ENCODE assay signal across 24 cellular contexts in genomic region chr1:175829845-175830244, GRCh38.
"Had no signal": no experiment of that assay in that cellular context is flagged by ENCODE, and none has a peak within 500 bp of the region (broad histone marks: within the 10 kb centered on the region; RNA-seq: fewer than 3 reads in every experiment).

No MANE protein-coding gene starts in this region.

- H3K9me3 Mint-ChIP-seq: stimulated activated effector memory CD8-positive, alpha-beta T cell treated with anti-CD3 and anti-CD28 coated beads, Interleukin-12 subunit alpha, Interleukin-12 subunit beta, amount 100 ng/mL, for 72 hours had no signal

- DNase-seq: dorsolateral prefrontal cortex; effector CD4-positive, alpha-beta T cell; esophagus squamous epithelium; foreskin melanocyte; glutamatergic neuron; heart right ventricle; hippocampal formation; left cardiac atrium; left lung; naive thymus-derived CD8-positive, alpha-beta T cell; nucleus accumbens; stimulated activated CD4-positive, alpha-beta T cell treated with anti-CD3 and anti-CD28 coated beads, Interleukin-12 subunit alpha, Interleukin-12 subunit beta, amount 100 ng/mL, for 4 hours; stimulated activated CD4-positive, alpha-beta T cell treated with anti-CD3 and anti-CD28 coated beads, Interleukin-2, amount 100 ng/mL, for 24 hours; stimulated activated CD4-positive, alpha-beta T cell treated with anti-CD3 and anti-CD28 coated beads, Interleukin-4, amount 100 ng/mL, for 24 hours; stimulated activated naive CD8-positive, alpha-beta T cell treated with anti-CD3 and anti-CD28 coated beads, Interleukin-15, Interleukin-2, amounts not matched to agents 100 U/mL and 50 U/mL, for 24 hours; substantia nigra; transverse colon; upper lobe of right lung; uterus had no signal

- H3K4me3 ChIP-seq: dorsolateral prefrontal cortex, esophagus squamous epithelium, heart right ventricle, left lung, prostate gland, right atrium auricular region, smooth muscle cell, transverse colon, upper lobe of right lung, uterus had no signal

- H3K4me1 Mint-ChIP-seq: naive thymus-derived CD8-positive, alpha-beta T cell; stimulated activated effector memory CD8-positive, alpha-beta T cell treated with anti-CD3 and anti-CD28 coated beads, Interleukin-12 subunit alpha, Interleukin-12 subunit beta, amount 100 ng/mL, for 72 hours had no signal

- ATAC-seq: heart right ventricle; left cardiac atrium; left lung; naive thymus-derived CD8-positive, alpha-beta T cell; sciatic nerve; stimulated activated effector memory CD8-positive, alpha-beta T cell treated with anti-CD3 and anti-CD28 coated beads, Interleukin-12 subunit alpha, Interleukin-12 subunit beta, amount 100 ng/mL, for 72 hours; stimulated activated naive CD8-positive, alpha-beta T cell treated with anti-CD3 and anti-CD28 coated beads, Interleukin-15, Interleukin-2, amounts not matched to agents 100 U/mL and 50 U/mL, for 24 hours; upper lobe of right lung had no signal

- H3K4me3 Mint-ChIP-seq: naive thymus-derived CD8-positive, alpha-beta T cell; stimulated activated effector memory CD8-positive, alpha-beta T cell treated with anti-CD3 and anti-CD28 coated beads, Interleukin-12 subunit alpha, Interleukin-12 subunit beta, amount 100 ng/mL, for 72 hours had no signal

- H3K36me3 Mint-ChIP-seq: stimulated activated effector memory CD8-positive, alpha-beta T cell treated with anti-CD3 and anti-CD28 coated beads, Interleukin-12 subunit alpha, Interleukin-12 subunit beta, amount 100 ng/mL, for 72 hours had no signal

- H3K27ac ChIP-seq: dorsolateral prefrontal cortex, esophagus squamous epithelium, heart right ventricle, left lung, prostate gland, right atrium auricular region, transverse colon, upper lobe of right lung, uterus had no signal

- H3K27ac Mint-ChIP-seq: stimulated activated effector memory CD8-positive, alpha-beta T cell treated with anti-CD3 and anti-CD28 coated beads, Interleukin-12 subunit alpha, Interleukin-12 subunit beta, amount 100 ng/mL, for 72 hours had no signal

- H3K4me1 ChIP-seq: esophagus squamous epithelium, heart right ventricle, left lung, prostate gland, right atrium auricular region, transverse colon, upper lobe of right lung, uterus had no signal

- H3K27me3 ChIP-seq: dorsolateral prefrontal cortex, esophagus squamous epithelium, heart right ventricle, left lung, right atrium auricular region, transverse colon, upper lobe of right lung, uterus had no signal

- H3K4me2 ChIP-seq: smooth muscle cell had no signal

- H3K9me3 ChIP-seq: esophagus squamous epithelium, heart right ventricle, prostate gland, right atrium auricular region, transverse colon, upper lobe of right lung, uterus had no signal

- H3K36me3 ChIP-seq: esophagus squamous epithelium, heart right ventricle, left lung, prostate gland, right atrium auricular region, transverse colon, upper lobe of right lung, uterus had no signal
